12 cellular contexts compared by ENCODE assay signal in genomic region chr7:74525881-74526280, GRCh38.
A peak's percentile ranks its signal among the peaks of the same experiment; 100 is the strongest.
DNase-seq lines count a peak whose midpoint lies in the region; TF ChIP-seq lines count a peak whose summit lies in the region.
"Had no signal": no experiment of that assay in that cellular context is flagged by ENCODE, and none has a peak within 500 bp of the region (broad histone marks: within the 10 kb centered on the region; RNA-seq: fewer than 3 reads in every experiment).

No MANE protein-coding gene starts in this region.

- no peaks in the 10 kb centered on the region for H4K20me1 ChIP-seq in osteoblast (ENCODE audit: insufficient read depth, low read length)

- peaks cover 32% of the 10 kb centered on the region for H3K36me3 Mint-ChIP-seq in osteocyte (ENCODE audit: unreplicated experiment)
- H3K36me3 Mint-ChIP-seq: CD14-positive monocyte, natural killer cell had no signal

- H3K27me3 ChIP-seq in H7 (ENCODE audit: control insufficient read depth, insufficient read depth, low read length) (no peaks in the 10 kb centered on the region), duodenal mucosa (ENCODE audit: control insufficient read depth in 1 of 2, insufficient read depth in 2 of 2, low read length in 2 of 2) (no peaks in the 10 kb centered on the region), osteoblast (ENCODE audit: insufficient read depth, low read length) (no peaks in the 10 kb centered on the region)

- no peaks in the 10 kb centered on the region for H3K79me2 ChIP-seq in osteoblast (ENCODE audit: insufficient read depth, low read length)

- peaks cover 4% of the 10 kb centered on the region for H3K9me3 Mint-ChIP-seq in osteocyte (ENCODE audit: unreplicated experiment)
- H3K9me3 Mint-ChIP-seq: effector memory CD8-positive, alpha-beta T cell; natural killer cell had no signal

- H3K27ac Mint-ChIP-seq in osteocyte (ENCODE audit: unreplicated experiment) = no peak overlapping the region
- H3K27ac Mint-ChIP-seq: CD14-positive monocyte; effector memory CD8-positive, alpha-beta T cell; natural killer cell had no signal

- no peak for TF ChIP-seq CTCF in osteoblast (IDR thresholded peaks at IDR 0.05; ENCODE audit: extremely low read depth, low read depth, low read length)
- TF ChIP-seq CTCF in osteocyte (IDR thresholded peaks at IDR 0.05) = no peak

- H3K4me2 ChIP-seq in osteoblast (ENCODE audit: insufficient read depth, low read length) = no peak overlapping the region

- intact Hi-C loops in posterior cingulate gyrus (cut with DNase I) = no loop called here

- DNase-seq in H7 (peak; percentile 94), NCI-H2196 treated with DMSO at 0.1 percent for 48 hours (lab: John Stamatoyannopoulos, UW; ENCODE audit: unreplicated experiment) (peak; percentile 90), osteoblast (ENCODE audit: insufficient read length, low spot score, missing footprints) (peak; percentile 79), DMS114 treated with DMSO at 0.1 percent for 48 hours (lab: John Stamatoyannopoulos, UW; ENCODE audit: unreplicated experiment) (no peak), osteocyte (ENCODE audit: extremely low spot score, unreplicated experiment) (no peak), posterior cingulate gyrus (no peak)
- no peak for DNase-seq in activated CD4-positive, alpha-beta T cell treated with anti-CD3 and anti-CD28 coated beads, Interleukin-2, amount 50 U/mL, for 4 hours
- DNase-seq: effector memory CD8-positive, alpha-beta T cell; natural killer cell; T-helper 1 cell had no signal

- H3K9ac ChIP-seq in duodenal mucosa (ENCODE audit: low read depth in 1 of 2, low read length in 2 of 2) = peak overlapping the region; percentile 12 to 52

- H3K27ac ChIP-seq in duodenal mucosa (ENCODE audit: low read depth, low read length) (no peak overlapping the region), osteoblast (ENCODE audit: low read depth, low read length) (no peak overlapping the region)

- H3K27me3 Mint-ChIP-seq in osteocyte (ENCODE audit: unreplicated experiment) = no peaks in the 10 kb centered on the region

- peaks cover 11% of the 10 kb centered on the region for H3K36me3 ChIP-seq in H7 (replicated peaks; ENCODE audit: control insufficient read depth, insufficient read depth, low read length)
- H3K36me3 ChIP-seq in duodenal mucosa (ENCODE audit: control insufficient read depth in 1 of 2, insufficient read depth in 2 of 2, low read length in 2 of 2) = peaks cover 6 to 20% of the 10 kb centered on the region in 2 donors
- H3K36me3 ChIP-seq in osteoblast (ENCODE audit: insufficient read depth, low read length) = peaks cover 42% of the 10 kb centered on the region

- no peak overlapping the region for H3K4me3 Mint-ChIP-seq in osteocyte (ENCODE audit: unreplicated experiment)
- H3K4me3 Mint-ChIP-seq: CD14-positive monocyte; effector memory CD8-positive, alpha-beta T cell; natural killer cell had no signal

- H3K4me1 Mint-ChIP-seq in osteocyte (ENCODE audit: unreplicated experiment) = no peaks in the 10 kb centered on the region
- H3K4me1 Mint-ChIP-seq: CD14-positive monocyte, natural killer cell had no signal

- H3K4me3 ChIP-seq in H7 (ENCODE audit: insufficient read depth, low read depth, low read length) (no peak overlapping the region), duodenal mucosa (ENCODE audit: low read depth in 1 of 2, low read length in 2 of 2) (no peak overlapping the region), osteoblast (ENCODE audit: insufficient read depth, low read length) (no peak overlapping the region)

- H3K4me1 ChIP-seq in duodenal mucosa (ENCODE audit: control insufficient read depth in 1 of 2, insufficient read depth in 2 of 2, low read length in 2 of 2) (peaks cover 10 to 26% of the 10 kb centered on the region in 2 donors), osteoblast (ENCODE audit: insufficient read depth, low read length) (no peaks in the 10 kb centered on the region)

- H3K9me3 ChIP-seq in duodenal mucosa (ENCODE audit: control insufficient read depth in 1 of 2, low read length in 2 of 2) = peaks cover 0 to 5% of the 10 kb centered on the region in 2 donors
- peaks cover 7% of the 10 kb centered on the region for H3K9me3 ChIP-seq in osteoblast (ENCODE audit: low read depth, low read length)

- H2AFZ ChIP-seq in osteoblast (ENCODE audit: low read length) = no peak overlapping the region

Comparison
In these comparisons a context has a peak if more than half of its experiments do, and no peak if none do; other contexts are left out.
1. DNase-seq: peak in H7 (single experiment), NCI-H2196 treated with DMSO at 0.1 percent for 48 hours (single experiment) and osteoblast (single experiment); none in activated CD4-positive, alpha-beta T cell treated with anti-CD3 and anti-CD28 coated beads, Interleukin-2, amount 50 U/mL, for 4 hours (0 of 2), DMS114 treated with DMSO at 0.1 percent for 48 hours (single experiment), osteocyte (single experiment) and posterior cingulate gyrus (0 of 10).